Comparison of ENCODE assay signal across 12 cellular contexts in genomic region chr4:13640149-13640671, GRCh38. TPM values are rescaled to one million over a fixed set of nuclear protein-coding genes. Genes with fewer than 3 reads are reported as not detected.
DNase-seq lines count a peak whose midpoint lies in the region; ATAC-seq and TF ChIP-seq lines count a peak whose summit lies in the region.
"Had no signal": no experiment of that assay in that cellular context is flagged by ENCODE, and none has a peak within 500 bp of the region (broad histone marks: within the 10 kb centered on the region; RNA-seq: fewer than 3 reads in every experiment).

No MANE protein-coding gene starts in this region.

- no peak overlapping the region for H3K4me3 ChIP-seq in RWPE2 (ENCODE audit: severe bottlenecking)
- no peak overlapping the region for H3K4me3 ChIP-seq in smooth muscle cell
- H3K4me3 ChIP-seq: left ventricle myocardium inferior, right lobe of liver had no signal

- WGBS in smooth muscle cell (ENCODE audit: low lambda C conversion rate) = 8% methylated on average over 7 of the region's 7 CpGs

- peak; percentile 91 for ATAC-seq in RWPE2 (ENCODE audit: low read depth)
- ATAC-seq: right lobe of liver had no signal

- H3K4me1 ChIP-seq in RWPE2 (ENCODE audit: insufficient read depth, poor library complexity, severe bottlenecking) (peaks cover 15% of the 10 kb centered on the region), smooth muscle cell (ENCODE audit: low read depth) (peaks cover 2% of the 10 kb centered on the region)

- H2AFZ ChIP-seq in smooth muscle cell (ENCODE audit: low read depth) = no peak overlapping the region

- no peaks in the 10 kb centered on the region for H3K79me2 ChIP-seq in smooth muscle cell (ENCODE audit: low read depth)

- DNase-seq in DMS 273 (lab: John Stamatoyannopoulos, UW; ENCODE audit: unreplicated experiment) (peak; percentile 53), DMS 273 treated with DMSO at 0.1 percent for 48 hours (lab: John Stamatoyannopoulos, UW) (no peak), RWPE2 (ENCODE audit: low spot score) (peak; percentile 80), fibroblast of the conjunctiva (ENCODE audit: low read depth) (peak; percentile 24), smooth muscle cell (lab: John Stamatoyannopoulos, UW; ENCODE audit: unreplicated experiment) (peak; percentile 16), NCI-H2107 (lab: John Stamatoyannopoulos, UW) (no peak), NCI-H146 (lab: John Stamatoyannopoulos, UW) (no peak)
- no peak for DNase-seq in activated effector memory CD4-positive, alpha-beta T cell treated with anti-CD3 and anti-CD28 coated beads, Interleukin-2, amount 50 U/mL, for 16 hours
- DNase-seq: left ventricle myocardium inferior; right lobe of liver; stimulated activated CD8-positive, alpha-beta memory T cell treated with anti-CD3 and anti-CD28 coated beads, Interleukin-4, amount 100 ng/mL, for 48 hours had no signal

- H3K36me3 ChIP-seq in RWPE2 (ENCODE audit: low read depth) = no peaks in the 10 kb centered on the region
- no peaks in the 10 kb centered on the region for H3K36me3 ChIP-seq in smooth muscle cell (ENCODE audit: low read depth)
- H3K36me3 ChIP-seq: left ventricle myocardium inferior, right lobe of liver had no signal

- H3K9me3 ChIP-seq in RWPE2 (ENCODE audit: severe bottlenecking) (no peaks in the 10 kb centered on the region), smooth muscle cell (replicated peaks; ENCODE audit: low read depth) (no peaks in the 10 kb centered on the region)
- H3K9me3 ChIP-seq: left ventricle myocardium inferior, right lobe of liver had no signal

- no peaks in the 10 kb centered on the region for H4K20me1 ChIP-seq in smooth muscle cell (ENCODE audit: low read depth)

- H3F3A ChIP-seq in smooth muscle cell (ENCODE audit: low read depth) = no peaks in the 10 kb centered on the region

- peak overlapping the region; percentile 75 for H3K27ac ChIP-seq in RWPE2 (ENCODE audit: poor library complexity, severe bottlenecking)
- H3K27ac ChIP-seq in smooth muscle cell (ENCODE audit: low read depth) = peak overlapping the region; percentile 54
- H3K27ac ChIP-seq: 22Rv1, left ventricle myocardium inferior, right lobe of liver had no signal

- TF ChIP-seq CTCF in RWPE2 (IDR thresholded peaks at IDR 0.05; ENCODE audit: poor library complexity, severe bottlenecking) (no peak), smooth muscle cell (IDR thresholded peaks at IDR 0.05; ENCODE audit: borderline replicate concordance, insufficient read depth, poor library complexity, severe bottlenecking) (no peak)

- peak overlapping the region; percentile 50 for H3K4me2 ChIP-seq in smooth muscle cell

- peak overlapping the region; percentile 21 for H3K9ac ChIP-seq in smooth muscle cell (ENCODE audit: low read depth)

- no peaks in the 10 kb centered on the region for H3K27me3 ChIP-seq in RWPE2 (ENCODE audit: insufficient read depth, poor library complexity, severe bottlenecking)
- H3K27me3 ChIP-seq in smooth muscle cell (ENCODE audit: low read depth) = no peaks in the 10 kb centered on the region
- H3K27me3 ChIP-seq: right lobe of liver had no signal

RNA-seq across cellular contexts. Expression of gene BOD1L1, which starts 12.7 kb away (rescaled TPM):
- total RNA-seq in smooth muscle cell = 30.9 and 41.0 TPM in 2 replicates
- polyA plus RNA-seq in smooth muscle cell = 9.8 and 16.0 TPM in 2 replicates

Comparison
In these comparisons a context has a peak if more than half of its experiments do, and no peak if none do; other contexts are left out.
1. DNase-seq: peak in DMS 273 (single experiment), RWPE2 (single experiment), fibroblast of the conjunctiva (single experiment) and smooth muscle cell (single experiment); none in DMS 273 treated with DMSO at 0.1 percent for 48 hours (single experiment), NCI-H2107 (single experiment), activated effector memory CD4-positive, alpha-beta T cell treated with anti-CD3 and anti-CD28 coated beads, Interleukin-2, amount 50 U/mL, for 16 hours (single experiment) and NCI-H146 (single experiment).